In the genomic region with DNA sequence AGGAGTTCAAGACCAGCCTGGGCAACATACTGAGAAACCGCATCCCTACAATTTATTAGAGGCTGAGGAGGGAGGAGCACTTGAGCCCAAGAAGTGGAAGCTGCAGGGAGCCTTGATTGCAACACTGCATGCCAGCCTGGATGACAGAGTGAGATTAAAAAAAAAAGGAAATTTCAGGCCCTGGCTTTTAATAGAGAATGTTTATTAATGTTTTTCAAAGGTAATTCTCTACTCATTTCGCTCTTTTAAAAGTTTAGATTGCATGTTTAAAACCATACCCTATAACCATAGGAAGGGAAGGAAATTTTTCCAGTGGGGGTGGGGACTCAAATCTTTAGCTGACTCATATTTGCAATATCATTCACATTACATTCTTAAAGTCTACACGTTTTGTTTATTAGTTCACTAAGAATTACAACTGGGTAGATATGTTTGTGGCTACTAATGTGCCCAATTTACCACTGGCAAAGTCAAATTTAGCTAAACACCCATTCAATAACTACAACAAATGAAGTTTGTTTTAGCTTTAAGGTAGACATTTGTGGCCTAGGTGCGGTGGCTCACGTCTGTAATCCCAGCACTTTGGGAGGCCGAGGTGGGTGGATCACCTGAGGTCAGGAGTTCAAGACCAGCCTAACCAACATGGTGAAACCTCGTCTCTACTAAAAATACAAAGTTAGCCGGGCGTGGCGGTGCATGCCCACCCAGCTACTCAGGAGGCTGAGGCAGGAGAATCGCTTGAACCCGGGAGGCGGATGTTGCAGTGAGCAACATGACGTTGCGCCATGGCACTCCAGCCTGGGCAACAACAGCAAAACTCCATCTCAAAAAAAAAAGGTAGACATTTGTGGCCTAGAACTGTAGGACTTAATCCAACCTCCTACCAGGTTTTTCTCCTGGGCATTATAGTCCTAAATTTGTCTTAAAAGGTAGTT, we compare ENCODE assay signal across 11 cellular contexts. TPM values are rescaled to one million over a fixed set of nuclear protein-coding genes. Genes with fewer than 3 reads are reported as not detected.
DNase-seq lines count a peak whose midpoint lies in the region; ATAC-seq, FAIRE-seq and TF ChIP-seq lines count a peak whose summit lies in the region.
"Had no signal": no experiment of that assay in that cellular context is flagged by ENCODE, and none has a peak within 500 bp of the region (broad histone marks: within the 10 kb centered on the region; RNA-seq: fewer than 3 reads in every experiment).

No MANE protein-coding gene starts in this region.

- intact Hi-C loops in spleen (cut with DNase I; ENCODE audit: low total_unique reads) = loop anchor here (10.0 kb wide), 1 partner anchor 202 kb away; the partner anchor contains the start of gene TMEM183A

- peaks cover 87% of the 10 kb centered on the region for H4K20me1 ChIP-seq in astrocyte (ENCODE audit: insufficient read depth, low read length)

- H3K4me3 ChIP-seq in astrocyte (ENCODE audit: insufficient read depth, low read depth, low read length) (no peak overlapping the region), spleen (no peak overlapping the region)

- H3K4me3 Mint-ChIP-seq in astrocyte (ENCODE audit: unreplicated experiment) = peak overlapping the region; percentile 71
- H3K4me3 Mint-ChIP-seq in mesothelial cell of epicardium = no peak overlapping the region

- peak; percentile 13 for DNase-seq in DMS79 treated with DMSO at 0.1 percent for 48 hours (lab: John Stamatoyannopoulos, UW)
- DNase-seq in DMS79 (lab: John Stamatoyannopoulos, UW) = no peak
- peak; percentile 54 for DNase-seq in M059J (ENCODE audit: low read depth)
- no peak for DNase-seq in astrocyte (ENCODE audit: low read depth)
- no peak for DNase-seq in mesothelial cell of epicardium (ENCODE audit: low spot score in 2 of 2, unreplicated experiment in 2 of 2)
- no peak for DNase-seq in spleen
- DNase-seq: NCI-H2029 treated with DMSO at 0.1 percent for 48 hours had no signal

- H3K9me3 ChIP-seq in astrocyte (ENCODE audit: insufficient read depth, low read depth, low read length) (no peaks in the 10 kb centered on the region), spleen (no peaks in the 10 kb centered on the region)

- no peak for TF ChIP-seq POLR2A in spleen (IDR thresholded peaks at IDR 0.05)

- no peak overlapping the region for H2AFZ ChIP-seq in astrocyte (ENCODE audit: low read depth, low read length)

- TF ChIP-seq CTCF in astrocyte (IDR thresholded peaks at IDR 0.05; ENCODE audit: insufficient read depth, low read depth, low read length) (no peak), mesothelial cell of epicardium (IDR thresholded peaks at IDR 0.05; ENCODE audit: unreplicated experiment) (no peak), spleen (IDR thresholded peaks at IDR 0.05 in 8 of 11, conservative IDR thresholded peaks at IDR 0.05 in 3 of 11) (no peak)

- H3K9ac ChIP-seq in astrocyte (ENCODE audit: low read length) = peak overlapping the region; percentile 0

- no peaks in the 10 kb centered on the region for H3K36me3 ChIP-seq in astrocyte (ENCODE audit: insufficient read depth, low read length)
- H3K36me3 ChIP-seq in spleen = peaks cover 0 to 8% (median 0%) of the 10 kb centered on the region in 6 donors

- peak; percentile 64 for FAIRE-seq in astrocyte (lab: Jason Lieb, UNC)

- H3K27ac ChIP-seq in astrocyte (ENCODE audit: low read depth, low read length) (no peak overlapping the region), spleen (no peak overlapping the region)
- H3K27ac ChIP-seq: 22Rv1 had no signal

- 63 to 87% (median 82%) methylated on average over 15 of the region's 15 CpGs for WGBS in spleen, 5 donors

- H3K79me2 ChIP-seq in astrocyte (ENCODE audit: insufficient read depth, low read length) = peaks cover 99% of the 10 kb centered on the region

- H3K4me1 ChIP-seq in astrocyte (ENCODE audit: insufficient read depth, low read length) = peaks cover 15% of the 10 kb centered on the region
- peaks cover 5 to 69% (median 47%) of the 10 kb centered on the region in 6 donors for H3K4me1 ChIP-seq in spleen

- H3K27ac Mint-ChIP-seq in astrocyte (ENCODE audit: unreplicated experiment) (peak overlapping the region; percentile 60), mesothelial cell of epicardium (peak overlapping the region; percentile 43)

- H3K9me3 Mint-ChIP-seq in astrocyte (ENCODE audit: unreplicated experiment) = no peaks in the 10 kb centered on the region
- peaks cover 3% of the 10 kb centered on the region for H3K9me3 Mint-ChIP-seq in mesothelial cell of epicardium

- no peak for ATAC-seq in activated CD4-positive, CD25-positive, alpha-beta regulatory T cell treated with anti-CD3 and anti-CD28 coated beads, Interleukin-2, amount 50 U/mL, for 24 hours
- ATAC-seq in GM21619 (IDR thresholded peaks at IDR 0.05; ENCODE audit: unreplicated experiment) = no peak

- H3K27me3 ChIP-seq in astrocyte (ENCODE audit: insufficient read depth, low read length) = no peaks in the 10 kb centered on the region
- no peaks in the 10 kb centered on the region for H3K27me3 ChIP-seq in spleen (replicated peaks in 1 of 7)

- H3K36me3 Mint-ChIP-seq in astrocyte (ENCODE audit: low read depth, unreplicated experiment) = peaks cover 6% of the 10 kb centered on the region
- H3K36me3 Mint-ChIP-seq in mesothelial cell of epicardium = peaks cover 8% of the 10 kb centered on the region

- peaks cover 19% of the 10 kb centered on the region for H3K4me1 Mint-ChIP-seq in astrocyte (ENCODE audit: low read depth, unreplicated experiment)
- H3K4me1 Mint-ChIP-seq in mesothelial cell of epicardium = peaks cover 44% of the 10 kb centered on the region

- H3K27me3 Mint-ChIP-seq in astrocyte (ENCODE audit: low read depth, unreplicated experiment) (no peaks in the 10 kb centered on the region), mesothelial cell of epicardium (ENCODE audit: low read depth) (no peaks in the 10 kb centered on the region)

- H3K4me2 ChIP-seq in astrocyte (ENCODE audit: low read length) = peak overlapping the region; percentile 57

RNA-seq across cellular contexts. Expression of gene KDM5B, which starts 5.0 kb away (rescaled TPM):
- total RNA-seq in M059J (2014; rRNA removed; shearing (Covaris generic)) = 47.0 and 61.0 TPM in 2 replicates
- 173 and 182 TPM in 2 replicates for total RNA-seq in astrocyte
- total RNA-seq in mesothelial cell of epicardium = 230 to 265 TPM (median 260 TPM) in 3 replicates
- total RNA-seq in spleen = 10 to 100 TPM; 45.4 to 71.9 (median 59.4) TPM
- polyA plus RNA-seq in spleen = 1 to 10 TPM; 7.7 to 8.9 (median 8.4) TPM

RNA-seq across cellular contexts. Expression of gene PCAT6, which starts 7.5 kb away (rescaled TPM):
- total RNA-seq in M059J (2014; rRNA removed; shearing (Covaris generic)) = 0.69 TPM in 1 of 2 replicates, not detected in the other
- total RNA-seq in astrocyte (5.4 and 5.7 TPM in 2 replicates), mesothelial cell of epicardium (9.9 to 10.6 TPM (median 9.9 TPM) in 3 replicates), spleen (1 to 10 TPM in 1 of 7 donors, under 1 TPM in 3, not detected in 3; 0.81 to 1.3 (median 0.84) TPM)
- 1 to 10 TPM; 1.3 to 2.4 (median 1.6) TPM for polyA plus RNA-seq in spleen
- total RNA-seq: T-helper 1 cell treated with Interleukin-12 subunit alpha and Interleukin-12 subunit beta and Interleukin-4 antibody, amounts not matched to agents 30 ng/mL and 1 ng/mL, for 36 hours had no signal

Comparison
In these comparisons a context has a peak if more than half of its experiments do, and no peak if none do; other contexts are left out.
1. DNase-seq: peak in DMS79 treated with DMSO at 0.1 percent for 48 hours (single experiment) and M059J (single experiment); none in DMS79 (single experiment), astrocyte (single experiment), mesothelial cell of epicardium (0 of 2) and spleen (single experiment).